14 cellular contexts compared by ENCODE assay signal in genomic region chr4:54783402-54784110, GRCh38.
A peak's percentile ranks its signal among the peaks of the same experiment; 100 is the strongest.
DNase-seq lines count a peak whose midpoint lies in the region; ATAC-seq and TF ChIP-seq lines count a peak whose summit lies in the region.
"Had no signal": no experiment of that assay in that cellular context is flagged by ENCODE, and none has a peak within 500 bp of the region (broad histone marks: within the 10 kb centered on the region; RNA-seq: fewer than 3 reads in every experiment).

No MANE protein-coding gene starts in this region.

- no peak overlapping the region for H2AFZ ChIP-seq in hepatocyte
- no peak overlapping the region for H2AFZ ChIP-seq in PC-9

- 63 to 79% methylated on average over 7 of the region's 7 CpGs for WGBS in lung, 2 donors
- WGBS in transverse colon (ENCODE audit: low coverage in 1 of 2), 2 donors = 68 to 89% methylated on average over 5 to 7 of the region's 7 CpGs
- 89 to 91% methylated on average over 7 of the region's 7 CpGs for WGBS in thyroid gland, 2 donors
- 91% methylated on average over 7 of the region's 7 CpGs for WGBS in hepatocyte (ENCODE audit: low lambda C conversion rate, missing lambda C conversion rate)

- ATAC-seq in lung (ENCODE audit: insufficient read depth, low FRiP score) = peak; percentile 21
- ATAC-seq: left colon; stimulated activated naive CD8-positive, alpha-beta T cell treated with anti-CD3 and anti-CD28 coated beads, Interleukin-15, Interleukin-2, amounts not matched to agents 100 U/mL and 50 U/mL, for 24 hours had no signal

- no peak for TF ChIP-seq EP300 in transverse colon (IDR thresholded peaks at IDR 0.05; ENCODE audit: low read depth)

- H3K27me3 ChIP-seq in brain microvascular endothelial cell (replicated peaks) (no peaks in the 10 kb centered on the region), lung (ENCODE audit: control insufficient read depth, insufficient read depth) (no peaks in the 10 kb centered on the region), transverse colon (no peaks in the 10 kb centered on the region), thyroid gland (no peaks in the 10 kb centered on the region), hepatocyte (no peaks in the 10 kb centered on the region), PC-9 (ENCODE audit: insufficient read depth, low read depth) (no peaks in the 10 kb centered on the region)

- TF ChIP-seq CTCF in brain microvascular endothelial cell (IDR thresholded peaks at IDR 0.05; ENCODE audit: low read depth, low read length, missing control alignments) = no peak
- TF ChIP-seq CTCF in lung (IDR thresholded peaks at IDR 0.05; ENCODE audit: control extremely low read depth, extremely low read depth) = no peak
- TF ChIP-seq CTCF in transverse colon (IDR thresholded peaks at IDR 0.05) = no peak
- no peak for TF ChIP-seq CTCF in thyroid gland (IDR thresholded peaks at IDR 0.05)
- no peak for TF ChIP-seq CTCF in hepatocyte (IDR thresholded peaks at IDR 0.05; ENCODE audit: poor library complexity)
- no peak for TF ChIP-seq CTCF in PC-9 (conservative IDR thresholded peaks at IDR 0.05)

- H3K9me2 ChIP-seq in hepatocyte (replicated peaks; ENCODE audit: insufficient read depth) (no peaks in the 10 kb centered on the region), PC-9 (ENCODE audit: insufficient read depth) (no peaks in the 10 kb centered on the region)

- H3K36me3 ChIP-seq in brain microvascular endothelial cell (replicated peaks) (no peaks in the 10 kb centered on the region), lung (ENCODE audit: control insufficient read depth in 2 of 2, insufficient read depth in 2 of 2, low read length in 2 of 2) (no peaks in the 10 kb centered on the region), transverse colon (no peaks in the 10 kb centered on the region), thyroid gland (no peaks in the 10 kb centered on the region), hepatocyte (replicated peaks; ENCODE audit: insufficient read depth, low read depth) (no peaks in the 10 kb centered on the region), PC-9 (ENCODE audit: low read depth) (no peaks in the 10 kb centered on the region)

- H3K4me2 ChIP-seq in hepatocyte (no peak overlapping the region), PC-9 (no peak overlapping the region)

- intact Hi-C loops in transverse colon (cut with DNase I; ENCODE audit: low total_unique reads) = no loop called here
- intact Hi-C loops in thyroid gland (cut with DNase I) = no loop called here
- intact Hi-C loops in PC-9 (cut with micrococcal nuclease; ENCODE audit: unreplicated experiment) = no loop called here

- POLR2A ChIA-PET in PC-9 (lab: Charles Lee; ENCODE audit: unreplicated experiment) = no interaction called here

- no peaks in the 10 kb centered on the region for H3F3A ChIP-seq in PC-9 (ENCODE audit: insufficient read depth, low read depth)

- H3K4me3 ChIP-seq in brain microvascular endothelial cell (ENCODE audit: low read depth, low read length) (no peak overlapping the region), lung (no peak overlapping the region), transverse colon (no peak overlapping the region), thyroid gland (replicated peaks in 1 of 3) (no peak overlapping the region), hepatocyte (no peak overlapping the region), PC-9 (no peak overlapping the region)

- CTCF ChIA-PET in PC-9 (lab: Charles Lee) = no interaction called here

- H3K27ac ChIP-seq in brain microvascular endothelial cell (peak overlapping the region; percentile 57), lung (ENCODE audit: low read depth in 1 of 2, low read length in 1 of 2) (peak overlapping the region; percentile 72 to 86), transverse colon (peak overlapping the region; percentile 56 to 77 (median 65)), thyroid gland (peak overlapping the region in 1 of 3 donors; percentile 60), hepatocyte (no peak overlapping the region), PC-9 (no peak overlapping the region)

- DNase-seq in NCI-H2029 (lab: John Stamatoyannopoulos, UW) (peak; percentile 64), brain microvascular endothelial cell (no peak), lung (ENCODE audit: low spot score) (no peak), transverse colon (no peak), thyroid gland (no peak), hepatocyte (ENCODE audit: low spot score) (no peak), germinal center (ENCODE audit: low spot score) (no peak), PC-9 (no peak)
- DNase-seq: activated naive CD4-positive, alpha-beta T cell treated with anti-CD3 and anti-CD28 coated beads, Interleukin-2, amount 50 U/mL, for 16 hours; H9; NCI-H187 treated with DMSO at 0.1 percent for 48 hours; stimulated activated CD4-positive, alpha-beta T cell treated with anti-CD3 and anti-CD28 coated beads, Interleukin-4, amount 100 ng/mL, for 1 hour; stimulated activated naive CD8-positive, alpha-beta T cell treated with anti-CD3 and anti-CD28 coated beads, Interleukin-15, Interleukin-2, amounts not matched to agents 100 U/mL and 50 U/mL, for 24 hours had no signal

- in situ Hi-C loops in brain microvascular endothelial cell (cut with HindIII; ENCODE audit: low pct_ligation_motif_present, low sequenced_read_pairs) = no loop called here
- in situ Hi-C loops in transverse colon (cut with MboI; ENCODE audit: low pct_ligation_motif_present in 1 of 4, low pct_unique_long_range_greater_than_20kb in 1 of 4, low sequenced_read_pairs in 3 of 4) = no loop called here

- H3K9me3 ChIP-seq in lung (ENCODE audit: control insufficient read depth in 2 of 2, insufficient read depth in 1 of 2, low read length in 1 of 2) (peaks cover 0 to 2% of the 10 kb centered on the region in 2 donors), transverse colon (no peaks in the 10 kb centered on the region), thyroid gland (no peaks in the 10 kb centered on the region), hepatocyte (ENCODE audit: low read depth) (no peaks in the 10 kb centered on the region), PC-9 (ENCODE audit: insufficient read depth, low read depth) (no peaks in the 10 kb centered on the region)

- peaks cover 12 to 31% of the 10 kb centered on the region in 2 donors for H3K4me1 ChIP-seq in lung (ENCODE audit: control insufficient read depth in 2 of 2, insufficient read depth in 2 of 2, low read length in 2 of 2)
- H3K4me1 ChIP-seq in transverse colon = peaks cover 0 to 7% (median 0%) of the 10 kb centered on the region in 4 donors
- peaks cover 10 to 25% of the 10 kb centered on the region in 2 donors for H3K4me1 ChIP-seq in thyroid gland
- H3K4me1 ChIP-seq in hepatocyte (ENCODE audit: insufficient read depth) = no peaks in the 10 kb centered on the region
- no peaks in the 10 kb centered on the region for H3K4me1 ChIP-seq in PC-9 (replicated peaks; ENCODE audit: insufficient read depth)

- no peaks in the 10 kb centered on the region for H4K20me1 ChIP-seq in hepatocyte (ENCODE audit: insufficient read depth, poor library complexity, severe bottlenecking)
- H4K20me1 ChIP-seq in PC-9 (ENCODE audit: insufficient read depth) = no peaks in the 10 kb centered on the region

- TF ChIP-seq POLR2A in transverse colon (IDR thresholded peaks at IDR 0.05) (no peak), thyroid gland (IDR thresholded peaks at IDR 0.05) (no peak)

- no TSS peak for BruUV-seq in PC-9 (replicated peaks; lab: Mats Ljungman, UMichigan)

- H3K79me2 ChIP-seq in hepatocyte (no peaks in the 10 kb centered on the region), PC-9 (ENCODE audit: low read depth) (no peaks in the 10 kb centered on the region)

Comparison
In these comparisons a context has a peak if more than half of its experiments do, and no peak if none do; other contexts are left out.
1. H3K27ac ChIP-seq: peak in brain microvascular endothelial cell (single experiment), lung (2 of 2) and transverse colon (4 of 4); none in hepatocyte (single experiment) and PC-9 (single experiment).